26 cellular contexts compared by ENCODE assay signal in genomic region chr2:131064589-131065232, GRCh38. TPM values are rescaled to one million over a fixed set of nuclear protein-coding genes. Genes with fewer than 3 reads are reported as not detected.
DNase-seq lines count a peak whose midpoint lies in the region; ATAC-seq, FAIRE-seq and TF ChIP-seq lines count a peak whose summit lies in the region.
"Had no signal": no experiment of that assay in that cellular context is flagged by ENCODE, and none has a peak within 500 bp of the region (broad histone marks: within the 10 kb centered on the region; RNA-seq: fewer than 3 reads in every experiment).

No MANE protein-coding gene starts in this region.

- ATAC-seq in GM21619 (IDR thresholded peaks at IDR 0.05; ENCODE audit: unreplicated experiment) (no peak), HG03354 (IDR thresholded peaks at IDR 0.05; ENCODE audit: poor library complexity, severe bottlenecking, unreplicated experiment) (no peak)
- ATAC-seq: foreskin keratinocyte, PC-3 had no signal

- peak overlapping the region; percentile 18 for H3K27ac Mint-ChIP-seq in activated naive CD4-positive, alpha-beta T cell treated with anti-CD3 and anti-CD28 coated beads, Interleukin-2, amount 50 U/mL, for 24 hours
- H3K27ac Mint-ChIP-seq in brain (peak overlapping the region; percentile 9 to 72 (median 11)), progenitor cell of endocrine pancreas (peak overlapping the region; percentile 59)

- intact Hi-C loops in kidney (cut with DNase I): no loop called here

- peaks cover 3 to 10% of the 10 kb centered on the region in 2 donors for H3K36me3 ChIP-seq in kidney (ENCODE audit: control insufficient read depth in 1 of 2, insufficient read depth in 2 of 2, low read length in 2 of 2)

- TF ChIP-seq CTCF in brain (conservative IDR thresholded peaks at IDR 0.05) (no peak), kidney (IDR thresholded peaks at IDR 0.05; ENCODE audit: borderline replicate concordance, extremely low read depth, insufficient read depth) (no peak), progenitor cell of endocrine pancreas (IDR thresholded peaks at IDR 0.05; ENCODE audit: unreplicated experiment) (no peak)

- no peak for FAIRE-seq in kidney (lab: Jason Lieb, UNC)
- FAIRE-seq: GM12891, urothelium cell line had no signal

- H3K4me3 Mint-ChIP-seq in activated naive CD4-positive, alpha-beta T cell treated with anti-CD3 and anti-CD28 coated beads, Interleukin-2, amount 50 U/mL, for 24 hours: no peak overlapping the region
- H3K4me3 Mint-ChIP-seq in brain: peak overlapping the region in 3 of 5 experiments; percentile 1 to 25 (median 3)
- H3K4me3 Mint-ChIP-seq in progenitor cell of endocrine pancreas (ENCODE audit: low read depth): no peak overlapping the region
- H3K4me3 Mint-ChIP-seq: HFFc6 had no signal

- H3K27me3 Mint-ChIP-seq in activated naive CD4-positive, alpha-beta T cell treated with anti-CD3 and anti-CD28 coated beads, Interleukin-2, amount 50 U/mL, for 24 hours: no peaks in the 10 kb centered on the region
- H3K27me3 Mint-ChIP-seq in brain (no peaks in the 10 kb centered on the region), progenitor cell of endocrine pancreas (no peaks in the 10 kb centered on the region)

- no peak for DNase-seq in activated naive CD4-positive, alpha-beta T cell treated with Interleukin-2 at 50 U/mL for 16 hours
- no peak for DNase-seq in kidney
- DNase-seq in progenitor cell of endocrine pancreas (ENCODE audit: low spot score, unreplicated experiment): no peak
- no peak for DNase-seq in CD1c-positive myeloid dendritic cell (ENCODE audit: extremely low spot score)
- DNase-seq: activated CD4-positive, alpha-beta T cell treated with anti-CD3 and anti-CD28 coated beads, Interleukin-2, amount 50 U/mL, for 48 hours; activated naive CD4-positive, alpha-beta T cell treated with anti-CD3 and anti-CD28 coated beads, Interleukin-2, amount 50 U/mL, for 16 hours; anterior cingulate cortex; Calu3; cerebellar nuclear complex; foreskin keratinocyte; HFFc6; islet precursor cell; NCI-H1105; NCI-H2081; NCI-H446; PC-3; SIG-M5; WERI-Rb-1 had no signal

- H3K36me3 Mint-ChIP-seq in activated naive CD4-positive, alpha-beta T cell treated with anti-CD3 and anti-CD28 coated beads, Interleukin-2, amount 50 U/mL, for 24 hours: peaks cover 14% of the 10 kb centered on the region
- H3K36me3 Mint-ChIP-seq in brain (peaks cover 74% of the 10 kb centered on the region), progenitor cell of endocrine pancreas (ENCODE audit: insufficient read depth) (peaks cover 27% of the 10 kb centered on the region)

- peak overlapping the region; percentile 3 to 13 for H3K27ac ChIP-seq in kidney (ENCODE audit: low read depth in 2 of 2, low read length in 2 of 2)
- H3K27ac ChIP-seq: BLaER1, foreskin keratinocyte, WERI-Rb-1 had no signal

- H3K9me3 Mint-ChIP-seq in activated naive CD4-positive, alpha-beta T cell treated with anti-CD3 and anti-CD28 coated beads, Interleukin-2, amount 50 U/mL, for 24 hours: no peaks in the 10 kb centered on the region
- H3K9me3 Mint-ChIP-seq in brain: no peaks in the 10 kb centered on the region
- H3K9me3 Mint-ChIP-seq in progenitor cell of endocrine pancreas (ENCODE audit: low read depth): no peaks in the 10 kb centered on the region
- H3K9me3 Mint-ChIP-seq: HFFc6 had no signal

- peaks cover 17 to 25% of the 10 kb centered on the region in 2 donors for H3K4me1 ChIP-seq in kidney (ENCODE audit: control insufficient read depth in 1 of 2, insufficient read depth in 1 of 2, low read depth in 1 of 2, low read length in 2 of 2)

- H3K4me3 ChIP-seq in kidney (ENCODE audit: low read length in 2 of 2): peak overlapping the region; percentile 34 to 40
- H3K4me3 ChIP-seq: BLaER1, lung had no signal

- H3K9me3 ChIP-seq in kidney (ENCODE audit: control insufficient read depth in 1 of 2, low read length in 2 of 2): no peaks in the 10 kb centered on the region
- H3K9me3 ChIP-seq: BLaER1 had no signal

- H3K9ac ChIP-seq in kidney (ENCODE audit: low read length in 2 of 2): peak overlapping the region in 1 of 2 donors; percentile 42
- H3K9ac ChIP-seq: BLaER1 had no signal

- peaks cover 49% of the 10 kb centered on the region for H3K4me1 Mint-ChIP-seq in activated naive CD4-positive, alpha-beta T cell treated with anti-CD3 and anti-CD28 coated beads, Interleukin-2, amount 50 U/mL, for 24 hours
- H3K4me1 Mint-ChIP-seq in brain (peaks cover 42% of the 10 kb centered on the region), progenitor cell of endocrine pancreas (ENCODE audit: low read depth) (peaks cover 12% of the 10 kb centered on the region)

RNA-seq across cellular contexts. Expression of gene FAM168B, which starts 28.5 kb away (rescaled TPM):
- polyA plus RNA-seq in brain (ENCODE audit: insufficient read depth, low read depth, low replicate concordance) (80.9 TPM), kidney (ENCODE audit: insufficient read depth, low read depth, low replicate concordance) (34.1 TPM)
- total RNA-seq in kidney (89.9 TPM), progenitor cell of endocrine pancreas (106 and 111 TPM in 2 replicates)

RNA-seq across cellular contexts. Expression of gene PLEKHB2, which starts 40.4 kb away (rescaled TPM):
- 61.9 TPM for polyA plus RNA-seq in brain (ENCODE audit: insufficient read depth, low read depth, low replicate concordance)
- total RNA-seq in kidney: 85.4 TPM
- 110 TPM for polyA plus RNA-seq in kidney (ENCODE audit: insufficient read depth, low read depth, low replicate concordance)
- total RNA-seq in progenitor cell of endocrine pancreas: 38.8 and 40.9 TPM in 2 replicates

Comparison
In these comparisons a context has a peak if more than half of its experiments do, and no peak if none do; other contexts are left out.
1. H3K4me3 Mint-ChIP-seq: peak in brain (3 of 5); none in activated naive CD4-positive, alpha-beta T cell treated with anti-CD3 and anti-CD28 coated beads, Interleukin-2, amount 50 U/mL, for 24 hours (single experiment) and progenitor cell of endocrine pancreas (single experiment).
2. Peak in every context shown above with its lines, with median percentiles within 50 percentile points of each other: H3K27ac Mint-ChIP-seq.